Comparison of ENCODE assay signal across 14 cellular contexts in genomic region chr3:188680189-188680588, GRCh38.
DNase-seq lines count a peak whose midpoint lies in the region; ATAC-seq and TF ChIP-seq lines count a peak whose summit lies in the region.
"Had no signal": no experiment of that assay in that cellular context is flagged by ENCODE, and none has a peak within 500 bp of the region (broad histone marks: within the 10 kb centered on the region; RNA-seq: fewer than 3 reads in every experiment).

No MANE protein-coding gene starts in this region.

- in situ Hi-C loops in HAP-1 (cut with MboI; ENCODE audit: low sequenced_read_pairs): no loop called here

- no peak overlapping the region for H3K9ac ChIP-seq in iPS-18a (ENCODE audit: low read length)

- WGBS in spleen, 5 donors: 79 to 88% (median 86%) methylated on average over 1 of the region's 1 CpG

- no peak for ATAC-seq in HG02588 (IDR thresholded peaks at IDR 0.05; ENCODE audit: unreplicated experiment)
- no peak for ATAC-seq in HG02798 (IDR thresholded peaks at IDR 0.05; ENCODE audit: poor library complexity, unreplicated experiment)
- ATAC-seq: activated CD8-positive, alpha-beta memory T cell treated with anti-CD3 and anti-CD28 coated beads, Interleukin-2, amount 10 ng/mL, durations not matched to agents 7 days and 5 days had no signal

- H3K27me3 ChIP-seq in ascending aorta (no peaks in the 10 kb centered on the region), iPS-18a (ENCODE audit: control insufficient read depth, insufficient read depth, low read length) (no peaks in the 10 kb centered on the region), spleen (replicated peaks in 1 of 7) (no peaks in the 10 kb centered on the region), HAP-1 (ENCODE audit: low read depth) (no peaks in the 10 kb centered on the region)
- H3K27me3 ChIP-seq: ovary had no signal

- H3K36me3 ChIP-seq in ascending aorta (no peaks in the 10 kb centered on the region), iPS-18a (ENCODE audit: control insufficient read depth, low read depth, low read length) (no peaks in the 10 kb centered on the region), spleen (no peaks in the 10 kb centered on the region), HAP-1 (replicated peaks) (no peaks in the 10 kb centered on the region)
- H3K36me3 ChIP-seq: ovary had no signal

- H3K4me1 ChIP-seq in ascending aorta: peaks cover 17 to 39% of the 10 kb centered on the region in 2 donors
- H3K4me1 ChIP-seq in iPS-18a (ENCODE audit: control insufficient read depth, low read depth, low read length): no peaks in the 10 kb centered on the region
- peaks cover 0 to 34% (median 11%) of the 10 kb centered on the region in 6 donors for H3K4me1 ChIP-seq in spleen
- H3K4me1 ChIP-seq in HAP-1: peaks cover 12% of the 10 kb centered on the region

- H3K4me3 ChIP-seq in ascending aorta (no peak overlapping the region), iPS-18a (ENCODE audit: low read length) (no peak overlapping the region), spleen (no peak overlapping the region), HAP-1 (no peak overlapping the region)
- H3K4me3 ChIP-seq: lung, ovary had no signal

- TF ChIP-seq CTCF in ascending aorta (IDR thresholded peaks at IDR 0.05): no peak
- TF ChIP-seq CTCF in spleen (IDR thresholded peaks at IDR 0.05 in 8 of 11, conservative IDR thresholded peaks at IDR 0.05 in 3 of 11): no peak

- H3K27ac ChIP-seq in ascending aorta (peak overlapping the region; percentile 3 to 48), iPS-18a (ENCODE audit: low read length) (peak overlapping the region; percentile 10), spleen (peak overlapping the region in 6 of 8 donors; percentile 3 to 59 (median 26))
- H3K27ac ChIP-seq: epithelial cell of prostate, ovary had no signal

- intact Hi-C loops in ascending aorta (cut with DNase I): loop anchor here (5.0 to 10.0 kb wide), 3 partner anchors 85 to 938 kb away; no protein-coding TSS in a partner anchor
- intact Hi-C loops in spleen (cut with DNase I; ENCODE audit: low total_unique reads): no loop called here

- H3K9me3 ChIP-seq in ascending aorta: no peaks in the 10 kb centered on the region
- H3K9me3 ChIP-seq in iPS-18a (ENCODE audit: control insufficient read depth, low read depth, low read length): no peaks in the 10 kb centered on the region
- peaks cover 0 to 9% (median 0%) of the 10 kb centered on the region in 8 donors for H3K9me3 ChIP-seq in spleen
- no peaks in the 10 kb centered on the region for H3K9me3 ChIP-seq in HAP-1
- H3K9me3 ChIP-seq: ovary had no signal

- peak; percentile 51 for DNase-seq in GM04503 (ENCODE audit: low read depth)
- no peak for DNase-seq in ascending aorta (ENCODE audit: low spot score in 2 of 2)
- no peak for DNase-seq in spleen
- DNase-seq in dedifferentiated amniotic fluid mesenchymal stem cell (ENCODE audit: extremely low spot score): no peak
- DNase-seq in HAP-1 (ENCODE audit: low spot score in 2 of 2): no peak
- DNase-seq: activated CD8-positive, alpha-beta memory T cell treated with anti-CD3 and anti-CD28 coated beads, Interleukin-2, amount 10 ng/mL, durations not matched to agents 7 days and 5 days; activated naive CD4-positive, alpha-beta T cell treated with anti-CD3 and anti-CD28 coated beads, Interleukin-2, amount 10 ng/mL, durations not matched to agents 7 days and 5 days; CD4-positive, alpha-beta T cell; ovary had no signal

- no peak for TF ChIP-seq POLR2A in spleen (IDR thresholded peaks at IDR 0.05)
